ENCODE assay signal across 11 cellular contexts in the genomic region with DNA sequence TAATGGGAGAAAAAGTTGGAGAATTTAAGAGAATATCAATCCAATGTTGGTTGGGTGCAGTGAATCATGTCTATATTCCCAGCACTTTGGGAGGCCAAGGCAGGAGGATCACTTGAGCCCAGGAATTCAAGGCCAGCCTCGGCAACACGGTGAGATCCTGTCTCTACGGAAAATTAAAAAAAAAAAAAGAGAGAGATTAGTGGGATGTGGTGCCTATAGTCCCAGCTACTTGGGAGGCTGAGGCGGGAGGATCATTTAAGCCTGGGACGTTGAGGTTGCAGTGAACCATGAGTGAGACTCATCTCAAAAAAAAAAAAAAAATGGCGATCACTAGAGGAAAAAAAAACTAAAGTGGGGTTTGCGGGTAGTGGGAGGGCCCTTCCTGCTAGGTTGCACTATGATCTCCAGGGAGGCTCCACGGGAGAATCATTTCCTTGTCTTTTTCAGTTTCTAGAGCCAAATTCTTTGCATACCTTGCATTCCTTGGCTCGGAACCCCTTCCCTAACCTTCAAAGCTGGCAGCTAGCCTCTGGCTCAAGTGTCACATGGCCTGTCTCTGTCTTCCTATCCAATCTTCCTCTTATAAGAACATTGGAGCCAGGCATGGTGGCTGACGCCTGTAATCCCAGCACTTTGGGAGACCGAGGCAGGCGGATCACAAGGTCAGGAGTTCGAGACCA. TPM values are rescaled to one million over a fixed set of nuclear protein-coding genes. Genes with fewer than 3 reads are reported as not detected.
DNase-seq lines count a peak whose midpoint lies in the region; ATAC-seq and TF ChIP-seq lines count a peak whose summit lies in the region.
"Had no signal": no experiment of that assay in that cellular context is flagged by ENCODE, and none has a peak within 500 bp of the region (broad histone marks: within the 10 kb centered on the region; RNA-seq: fewer than 3 reads in every experiment).

No MANE protein-coding gene starts in this region.

- H3K4me1 ChIP-seq in GM23338 (ENCODE audit: insufficient read depth) (no peaks in the 10 kb centered on the region; the same call in 1 of the 2 replicates), heart left ventricle (peaks cover 0 to 11% (median 3%) of the 10 kb centered on the region in 12 donors)
- H3K4me1 ChIP-seq: colonic mucosa had no signal

- no peak for TF ChIP-seq POLR2A in heart left ventricle (IDR thresholded peaks at IDR 0.05)

- H3K36me3 ChIP-seq in GM23338 (ENCODE audit: insufficient read depth) (no peaks in the 10 kb centered on the region), heart left ventricle (peaks cover 0 to 17% (median 0%) of the 10 kb centered on the region in 9 donors)
- H3K36me3 ChIP-seq: colonic mucosa, WERI-Rb-1 had no signal

- H3K27ac Mint-ChIP-seq in GM23338 (peak overlapping the region; percentile 94), natural killer cell (no peak overlapping the region)

- H3K4me2 ChIP-seq in GM23338, result no peak overlapping the region
- H3K4me2 ChIP-seq: KMS-11 had no signal

- H3K4me3 ChIP-seq in GM23338 (no peak overlapping the region), heart left ventricle (no peak overlapping the region)
- H3K4me3 ChIP-seq: colonic mucosa had no signal

- DNase-seq in GM23338 (ENCODE audit: low spot score) (peak; percentile 96), SW480 (ENCODE audit: low spot score) (peak; percentile 85), heart left ventricle (peak in 4 of 5 donors; percentile 59 to 66 (median 60)), pulmonary artery endothelial cell (ENCODE audit: low read depth, low spot score) (peak; percentile 91), natural killer cell (no peak), substantia nigra (lab: John Stamatoyannopoulos, UW) (no peak), NCI-H2081 treated with DMSO at 0.1 percent for 48 hours (lab: John Stamatoyannopoulos, UW) (no peak)
- DNase-seq: colonic mucosa, WERI-Rb-1 had no signal

- H3K9me3 ChIP-seq in heart left ventricle, result no peaks in the 10 kb centered on the region
- H3K9me3 ChIP-seq: colonic mucosa had no signal

- H3K4me1 Mint-ChIP-seq in GM23338 (peaks cover 11% of the 10 kb centered on the region), natural killer cell (no peaks in the 10 kb centered on the region)

- intact Hi-C loops in heart left ventricle (cut with DNase I), result no loop called here
- intact Hi-C loops in natural killer cell (cut with micrococcal nuclease), result no loop called here

- H3K27me3 ChIP-seq in GM23338 (ENCODE audit: insufficient read depth) (no peaks in the 10 kb centered on the region), heart left ventricle (no peaks in the 10 kb centered on the region)
- H3K27me3 ChIP-seq: colonic mucosa had no signal

- H3K9me2 ChIP-seq in GM23338 (ENCODE audit: insufficient read depth), result no peaks in the 10 kb centered on the region

- H3K4me3 Mint-ChIP-seq in GM23338 (no peak overlapping the region), natural killer cell (no peak overlapping the region)

- TF ChIP-seq CTCF in GM23338 (conservative IDR thresholded peaks at IDR 0.05; ENCODE audit: low read depth in 2 of 2) (no peak), heart left ventricle (IDR thresholded peaks at IDR 0.05) (no peak), natural killer cell (IDR thresholded peaks at IDR 0.05) (no peak)

- H3K27me3 Mint-ChIP-seq in GM23338 (ENCODE audit: insufficient read depth, low read depth, poor library complexity) (peaks cover 5% of the 10 kb centered on the region), natural killer cell (ENCODE audit: low read depth in 2 of 2) (peaks cover 0 to 4% of the 10 kb centered on the region in 2 donors)

- no peaks in the 10 kb centered on the region; the same call in 2 of the 3 replicates for H3K9me3 Mint-ChIP-seq in GM23338
- no peaks in the 10 kb centered on the region for H3K9me3 Mint-ChIP-seq in natural killer cell

- ATAC-seq in GM23338 (peak; percentile 95), heart left ventricle (peak; percentile 42 to 78 (median 65)), natural killer cell (no peak), HG03565 (IDR thresholded peaks at IDR 0.05; ENCODE audit: unreplicated experiment) (no peak)

- H3K79me2 ChIP-seq in GM23338 (replicated peaks; ENCODE audit: insufficient read depth), result no peaks in the 10 kb centered on the region

- 15 to 26% (median 20%) methylated on average over 13 of the region's 13 CpGs for WGBS in heart left ventricle, 4 donors

- peaks cover 4% of the 10 kb centered on the region; the same call in 1 of the 2 replicates for H3F3A ChIP-seq in GM23338 (replicated peaks; ENCODE audit: low read depth)

- no peaks in the 10 kb centered on the region for H4K20me1 ChIP-seq in GM23338 (replicated peaks; ENCODE audit: insufficient read depth)

- H2AFZ ChIP-seq in GM23338, result no peak overlapping the region

- H3K27ac ChIP-seq in GM23338 (ENCODE audit: low read depth), result peak overlapping the region; percentile 90
- H3K27ac ChIP-seq in heart left ventricle, result peak overlapping the region in 8 of 12 donors; percentile 2 to 61 (median 47)
- H3K27ac ChIP-seq in substantia nigra (ENCODE audit: low read depth, low read length, poor library complexity, severe bottlenecking), result no peak overlapping the region
- H3K27ac ChIP-seq: colonic mucosa, KMS-11, WERI-Rb-1 had no signal

- H3K36me3 Mint-ChIP-seq in GM23338 (ENCODE audit: low read depth) (no peaks in the 10 kb centered on the region), natural killer cell (no peaks in the 10 kb centered on the region)

TF ChIP-seq in GM23338, 12 proteins besides CTCF, POLR2A, EP300 and RAD21 (continues in another document):
- TF ChIP-seq EZH2phosphoT487 (IDR thresholded peaks at IDR 0.05; ENCODE audit: unreplicated experiment) (no peak), STAT1 (IDR thresholded peaks at IDR 0.05; ENCODE audit: unreplicated experiment) (no peak), JUNB (IDR thresholded peaks at IDR 0.05; ENCODE audit: unreplicated experiment) (no peak), CREB1 (CRISPR knock-in tag; IDR thresholded peaks at IDR 0.05; ENCODE audit: low read depth) (no peak), NANOG (IDR thresholded peaks at IDR 0.05; ENCODE audit: borderline replicate concordance) (no peak)
- TF ChIP-seq, protein P1, sequence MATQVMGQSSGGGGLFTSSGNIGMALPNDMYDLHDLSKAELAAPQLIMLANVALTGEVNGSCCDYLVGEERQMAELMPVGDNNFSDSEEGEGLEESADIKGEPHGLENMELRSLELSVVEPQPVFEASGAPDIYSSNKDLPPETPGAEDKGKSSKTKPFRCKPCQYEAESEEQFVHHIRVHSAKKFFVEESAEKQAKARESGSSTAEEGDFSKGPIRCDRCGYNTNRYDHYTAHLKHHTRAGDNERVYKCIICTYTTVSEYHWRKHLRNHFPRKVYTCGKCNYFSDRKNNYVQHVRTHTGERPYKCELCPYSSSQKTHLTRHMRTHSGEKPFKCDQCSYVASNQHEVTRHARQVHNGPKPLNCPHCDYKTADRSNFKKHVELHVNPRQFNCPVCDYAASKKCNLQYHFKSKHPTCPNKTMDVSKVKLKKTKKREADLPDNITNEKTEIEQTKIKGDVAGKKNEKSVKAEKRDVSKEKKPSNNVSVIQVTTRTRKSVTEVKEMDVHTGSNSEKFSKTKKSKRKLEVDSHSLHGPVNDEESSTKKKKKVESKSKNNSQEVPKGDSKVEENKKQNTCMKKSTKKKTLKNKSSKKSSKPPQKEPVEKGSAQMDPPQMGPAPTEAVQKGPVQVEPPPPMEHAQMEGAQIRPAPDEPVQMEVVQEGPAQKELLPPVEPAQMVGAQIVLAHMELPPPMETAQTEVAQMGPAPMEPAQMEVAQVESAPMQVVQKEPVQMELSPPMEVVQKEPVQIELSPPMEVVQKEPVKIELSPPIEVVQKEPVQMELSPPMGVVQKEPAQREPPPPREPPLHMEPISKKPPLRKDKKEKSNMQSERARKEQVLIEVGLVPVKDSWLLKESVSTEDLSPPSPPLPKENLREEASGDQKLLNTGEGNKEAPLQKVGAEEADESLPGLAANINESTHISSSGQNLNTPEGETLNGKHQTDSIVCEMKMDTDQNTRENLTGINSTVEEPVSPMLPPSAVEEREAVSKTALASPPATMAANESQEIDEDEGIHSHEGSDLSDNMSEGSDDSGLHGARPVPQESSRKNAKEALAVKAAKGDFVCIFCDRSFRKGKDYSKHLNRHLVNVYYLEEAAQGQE (IDR thresholded peaks at IDR 0.05; ENCODE audit: unreplicated experiment), result no peak

RNA-seq across cellular contexts. Expression of a gene that starts 5.8 kb away (rescaled TPM):
- total RNA-seq in GM23338 (2014; rRNA removed; shearing (Covaris generic)), result 81.1 and 84.7 TPM in 2 replicates
- polyA plus RNA-seq in GM23338 (2016; fragmentation: Nextera tagmentation; extraction: Ambion mirVana) (33.3 and 39.4 TPM in 2 replicates), heart left ventricle (1 to 10 TPM; 5.8 to 8.4 TPM)
- total RNA-seq in heart left ventricle (10 to 100 TPM in 8 of 9 donors, 1 to 10 TPM in 1; 9.8 to 24.1 (median 13.9) TPM), pulmonary artery endothelial cell (32.6 and 39.4 TPM in 2 replicates), natural killer cell (10 to 100 TPM; 13.4 to 22.3 (median 14.9) TPM)

RNA-seq across cellular contexts. Expression of a gene that starts 28.7 kb away (rescaled TPM):
- total RNA-seq in GM23338 (2014; rRNA removed; shearing (Covaris generic)), result 9.6 and 11.3 TPM in 2 replicates
- polyA plus RNA-seq in GM23338 (2016; fragmentation: Nextera tagmentation; extraction: Ambion mirVana), result 12.9 and 15.5 TPM in 2 replicates
- total RNA-seq in heart left ventricle, result 100 to 1,000 TPM in 7 of 9 donors, 10 to 100 TPM in 2; 92.3 to 400 (median 139) TPM
- polyA plus RNA-seq in heart left ventricle, result 100 to 1,000 TPM; 102 to 174 TPM
- 8.2 and 8.6 TPM in 2 replicates for total RNA-seq in pulmonary artery endothelial cell
- total RNA-seq in natural killer cell, result 1 to 10 TPM; 5.6 to 7.4 (median 5.9) TPM

RNA-seq across cellular contexts. Expression of a gene that starts 30.3 kb away (rescaled TPM):
- total RNA-seq in GM23338 (2014; rRNA removed; shearing (Covaris generic)), result 33.0 and 34.1 TPM in 2 replicates
- polyA plus RNA-seq in GM23338 (2016; fragmentation: Nextera tagmentation; extraction: Ambion mirVana), result 85.9 and 91.1 TPM in 2 replicates
- total RNA-seq in heart left ventricle, result 10 to 100 TPM in 1 of 9 donors, 1 to 10 TPM in 8; 4.4 to 10.6 (median 6.9) TPM
- polyA plus RNA-seq in heart left ventricle, result 1 to 10 TPM; 6.7 to 8.5 TPM
- 27.3 and 30.1 TPM in 2 replicates for total RNA-seq in pulmonary artery endothelial cell
- 1 to 10 TPM in 1 of 3 donors, under 1 TPM in 2; 0.28 to 1.4 (median 0.45) TPM for total RNA-seq in natural killer cell

RNA-seq across cellular contexts. Expression of a gene that starts 35.6 kb away (rescaled TPM):
- 4.2 and 6.4 TPM in 2 replicates for total RNA-seq in GM23338 (2014; rRNA removed; shearing (Covaris generic))
- 2.8 and 3.1 TPM in 2 replicates for polyA plus RNA-seq in GM23338 (2016; fragmentation: Nextera tagmentation; extraction: Ambion mirVana)
- total RNA-seq in heart left ventricle, result under 1 TPM in 4 of 9 donors, not detected in 5; 0.12 to 0.69 (median 0.30) TPM
- polyA plus RNA-seq in heart left ventricle, result under 1 TPM in 1 of 2 donors, not detected in 1; 0.32 TPM
- total RNA-seq in pulmonary artery endothelial cell, result 0.07 TPM in 2 replicates
- not detected for total RNA-seq in natural killer cell
- total RNA-seq: colonic mucosa had no signal

RNA-seq across cellular contexts. Expression of a gene that starts 47.5 kb away (rescaled TPM):
- 39.0 and 45.9 TPM in 2 replicates for total RNA-seq in GM23338 (2014; rRNA removed; shearing (Covaris generic))
- polyA plus RNA-seq in GM23338 (2016; fragmentation: Nextera tagmentation; extraction: Ambion mirVana) (52.3 and 56.3 TPM in 2 replicates), heart left ventricle (100 to 1,000 TPM; 120 to 294 TPM)
- total RNA-seq in heart left ventricle (100 to 1,000 TPM; 104 to 156 (median 121) TPM), pulmonary artery endothelial cell (86.3 and 157 TPM in 2 replicates), natural killer cell (10 to 100 TPM; 46.8 to 55.2 (median 48.2) TPM)

Comparison
In these comparisons a context has a peak if more than half of its experiments do, and no peak if none do; other contexts are left out.
1. ATAC-seq: peak in GM23338 (single experiment) and heart left ventricle (4 of 4); none in natural killer cell (0 of 3) and HG03565 (single experiment).
2. DNase-seq: peak in GM23338 (single experiment), SW480 (single experiment), heart left ventricle (4 of 5) and pulmonary artery endothelial cell (single experiment); none in natural killer cell (single experiment), substantia nigra (0 of 49) and NCI-H2081 treated with DMSO at 0.1 percent for 48 hours (single experiment).